10 cellular contexts compared by ENCODE assay signal in the genomic region with DNA sequence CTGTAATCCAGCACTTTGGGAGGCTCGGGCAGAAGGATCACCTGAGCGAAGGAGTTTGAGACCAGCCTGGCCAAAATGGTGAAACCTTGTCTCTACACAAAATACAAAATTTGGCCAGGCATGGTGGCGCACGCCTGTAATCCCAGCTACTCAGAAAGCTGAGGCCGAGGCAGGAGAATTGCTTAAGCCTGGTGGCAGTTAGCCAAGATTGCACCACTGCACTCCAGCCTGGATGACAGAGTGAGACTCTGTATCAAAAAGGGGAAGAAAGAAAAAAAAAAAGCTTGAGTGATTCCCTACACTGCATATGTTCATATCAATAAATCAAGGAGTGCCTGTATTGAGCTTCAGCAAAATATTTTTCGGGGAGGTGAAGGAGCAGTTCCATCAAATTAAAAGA. TPM values are rescaled to one million over a fixed set of nuclear protein-coding genes. Genes with fewer than 3 reads are reported as not detected.
DNase-seq lines count a peak whose midpoint lies in the region; ATAC-seq, FAIRE-seq and TF ChIP-seq lines count a peak whose summit lies in the region.
"Had no signal": no experiment of that assay in that cellular context is flagged by ENCODE, and none has a peak within 500 bp of the region (broad histone marks: within the 10 kb centered on the region; RNA-seq: fewer than 3 reads in every experiment).

No MANE protein-coding gene starts in this region.

- H3K9me3 ChIP-seq in A549 (no peaks in the 10 kb centered on the region), liver (ENCODE audit: control insufficient read depth in 4 of 4, low read length in 3 of 4) (no peaks in the 10 kb centered on the region)

- H3K4me3 ChIP-seq in A549 (no peak overlapping the region), choroid plexus epithelial cell (ENCODE audit: low read depth, low read length) (no peak overlapping the region), liver (ENCODE audit: low read depth in 1 of 3, low read length in 3 of 3) (no peak overlapping the region)

- peak in 1 of 2 experiments; percentile 40; a peak in 2 of 6 replicates for ATAC-seq in A549
- ATAC-seq in GM19455 (IDR thresholded peaks at IDR 0.05; ENCODE audit: unreplicated experiment) = no peak
- no peak for ATAC-seq in GM21367 (IDR thresholded peaks at IDR 0.05; ENCODE audit: unreplicated experiment)

- TF ChIP-seq POLR2A in A549 (IDR thresholded peaks at IDR 0.05; ENCODE audit: low read length) = no peak

- 69% methylated on average over 6 of the region's 6 CpGs for WGBS in A549 (ENCODE audit: missing lambda C conversion rate)
- 46% methylated on average over 6 of the region's 6 CpGs for WGBS in liver

- CTCF ChIA-PET in A549 (lab: Yijun Ruan, JAX) = interaction anchor here (0.9 to 1.4 kb wide), 6 partner anchors 11 to 158 kb away, joined by 3 to 10 read pairs (median 3); no protein-coding TSS in a partner anchor

- POLR2A ChIA-PET in A549 (lab: Yijun Ruan, JAX) = interaction anchor here (1.0 to 1.6 kb wide), 2 partner anchors 11 to 108 kb away, joined by 4 to 6 read pairs; a partner anchor contains a TSS

- TF ChIP-seq CTCF in A549 (IDR thresholded peaks at IDR 0.05) (no peak), choroid plexus epithelial cell (conservative IDR thresholded peaks at IDR 0.05; ENCODE audit: low read depth, low read length) (no peak), liver (IDR thresholded peaks at IDR 0.05; ENCODE audit: low read depth, low read length, missing input control) (no peak)

- DNase-seq in A549 (ENCODE audit: low read depth in 1 of 2, low spot score in 1 of 2) (peak in 1 of 2 experiments; percentile 31), MV-4-11 (lab: John Stamatoyannopoulos, UW) (peak; percentile 96), choroid plexus epithelial cell (ENCODE audit: low read depth) (peak; percentile 82), NCI-H345 treated with DMSO at 0.1 percent for 48 hours (lab: John Stamatoyannopoulos, UW; ENCODE audit: unreplicated experiment) (no peak)
- no peak for DNase-seq in activated CD4-positive, alpha-beta T cell treated with anti-CD3 and anti-CD28 coated beads for 48 hours
- DNase-seq: effector CD4-positive, alpha-beta T cell had no signal

- H3K4me2 ChIP-seq in A549 = no peak overlapping the region

- no peak for FAIRE-seq in A549 (lab: Jason Lieb, UNC)
- FAIRE-seq: islet of Langerhans had no signal

- TF ChIP-seq RAD21 in A549 (conservative IDR thresholded peaks at IDR 0.05 in 1 of 2, IDR thresholded peaks at IDR 0.05 in 1 of 2) (no peak), liver (IDR thresholded peaks at IDR 0.05) (peak; percentile 21 to 42)

- TF ChIP-seq EP300 in A549 (IDR thresholded peaks at IDR 0.05) = no peak

- no peaks in the 10 kb centered on the region for H3K36me3 ChIP-seq in liver (ENCODE audit: control insufficient read depth in 4 of 4, insufficient read depth in 3 of 4, low read depth in 1 of 4, low read length in 3 of 4)

- H3K27ac ChIP-seq in A549 (no peak overlapping the region), liver (ENCODE audit: low read depth in 1 of 2, low read length in 2 of 2) (no peak overlapping the region)

- no peak overlapping the region for H3K9ac ChIP-seq in liver (ENCODE audit: low read depth in 1 of 2, low read length in 2 of 2)

- H3K4me1 ChIP-seq in A549 = 0 out of 3 replicates have a peak, but pooled peaks cover 2% of the 10 kb centered on the region
- H3K4me1 ChIP-seq in liver (ENCODE audit: control insufficient read depth in 4 of 4, insufficient read depth in 4 of 4, low read length in 3 of 4) = no peaks in the 10 kb centered on the region

- no peaks in the 10 kb centered on the region for H3K27me3 ChIP-seq in liver (ENCODE audit: control insufficient read depth in 4 of 4, insufficient read depth in 4 of 4, low read length in 3 of 4)

TF ChIP-seq in A549, 52 proteins besides CTCF, POLR2A, EP300 and RAD21:
- TF ChIP-seq, protein P1, sequence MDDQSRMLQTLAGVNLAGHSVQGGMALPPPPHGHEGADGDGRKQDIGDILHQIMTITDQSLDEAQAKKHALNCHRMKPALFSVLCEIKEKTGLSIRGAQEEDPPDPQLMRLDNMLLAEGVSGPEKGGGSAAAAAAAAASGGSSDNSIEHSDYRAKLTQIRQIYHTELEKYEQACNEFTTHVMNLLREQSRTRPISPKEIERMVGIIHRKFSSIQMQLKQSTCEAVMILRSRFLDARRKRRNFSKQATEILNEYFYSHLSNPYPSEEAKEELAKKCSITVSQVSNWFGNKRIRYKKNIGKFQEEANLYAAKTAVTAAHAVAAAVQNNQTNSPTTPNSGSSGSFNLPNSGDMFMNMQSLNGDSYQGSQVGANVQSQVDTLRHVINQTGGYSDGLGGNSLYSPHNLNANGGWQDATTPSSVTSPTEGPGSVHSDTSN (IDR thresholded peaks at IDR 0.05) = no peak
- TF ChIP-seq ZFP36 (IDR thresholded peaks at IDR 0.05; ENCODE audit: borderline replicate concordance, partially characterized antibody) (no peak), CHD4 (IDR thresholded peaks at IDR 0.05; ENCODE audit: borderline replicate concordance) (no peak), MAZ (IDR thresholded peaks at IDR 0.05; ENCODE audit: borderline replicate concordance, low read depth, low read length) (no peak), FOSL2 (IDR thresholded peaks at IDR 0.05) (no peak), FOSL2 (CRISPR knock-in tag; IDR thresholded peaks at IDR 0.05) (peak; percentile 29; the same call in 1 of the 2 replicates), CEBPB (IDR thresholded peaks at IDR 0.05) (peak; percentile 53 to 65; a peak in 3 of 4 replicates)
- TF ChIP-seq, protein P2, sequence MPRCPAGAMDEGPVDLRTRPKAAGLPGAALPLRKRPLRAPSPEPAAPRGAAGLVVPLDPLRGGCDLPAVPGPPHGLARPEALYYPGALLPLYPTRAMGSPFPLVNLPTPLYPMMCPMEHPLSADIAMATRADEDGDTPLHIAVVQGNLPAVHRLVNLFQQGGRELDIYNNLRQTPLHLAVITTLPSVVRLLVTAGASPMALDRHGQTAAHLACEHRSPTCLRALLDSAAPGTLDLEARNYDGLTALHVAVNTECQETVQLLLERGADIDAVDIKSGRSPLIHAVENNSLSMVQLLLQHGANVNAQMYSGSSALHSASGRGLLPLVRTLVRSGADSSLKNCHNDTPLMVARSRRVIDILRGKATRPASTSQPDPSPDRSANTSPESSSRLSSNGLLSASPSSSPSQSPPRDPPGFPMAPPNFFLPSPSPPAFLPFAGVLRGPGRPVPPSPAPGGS (IDR thresholded peaks at IDR 0.05) = no peak
TF ChIP-seq in A549: peak in this region for 2.

TF ChIP-seq in liver, 16 proteins besides CTCF, POLR2A, EP300 and RAD21:
- peak; percentile 20 for TF ChIP-seq YY1 (IDR thresholded peaks at IDR 0.05)
- TF ChIP-seq HNF4A (conservative IDR thresholded peaks at IDR 0.05) = peak; percentile 23 to 33
- TF ChIP-seq, protein P3, sequence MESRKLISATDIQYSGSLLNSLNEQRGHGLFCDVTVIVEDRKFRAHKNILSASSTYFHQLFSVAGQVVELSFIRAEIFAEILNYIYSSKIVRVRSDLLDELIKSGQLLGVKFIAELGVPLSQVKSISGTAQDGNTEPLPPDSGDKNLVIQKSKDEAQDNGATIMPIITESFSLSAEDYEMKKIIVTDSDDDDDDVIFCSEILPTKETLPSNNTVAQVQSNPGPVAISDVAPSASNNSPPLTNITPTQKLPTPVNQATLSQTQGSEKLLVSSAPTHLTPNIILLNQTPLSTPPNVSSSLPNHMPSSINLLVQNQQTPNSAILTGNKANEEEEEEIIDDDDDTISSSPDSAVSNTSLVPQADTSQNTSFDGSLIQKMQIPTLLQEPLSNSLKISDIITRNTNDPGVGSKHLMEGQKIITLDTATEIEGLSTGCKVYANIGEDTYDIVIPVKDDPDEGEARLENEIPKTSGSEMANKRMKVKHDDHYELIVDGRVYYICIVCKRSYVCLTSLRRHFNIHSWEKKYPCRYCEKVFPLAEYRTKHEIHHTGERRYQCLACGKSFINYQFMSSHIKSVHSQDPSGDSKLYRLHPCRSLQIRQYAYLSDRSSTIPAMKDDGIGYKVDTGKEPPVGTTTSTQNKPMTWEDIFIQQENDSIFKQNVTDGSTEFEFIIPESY (IDR thresholded peaks at IDR 0.05) = no peak
- peak in 1 of 2 donors; percentile 43 for TF ChIP-seq RXRA (IDR thresholded peaks at IDR 0.05)
- TF ChIP-seq HNF4G (IDR thresholded peaks at IDR 0.05) = no peak
- TF ChIP-seq SP1 (IDR thresholded peaks at IDR 0.05) = peak; percentile 23
- TF ChIP-seq, protein P4, sequence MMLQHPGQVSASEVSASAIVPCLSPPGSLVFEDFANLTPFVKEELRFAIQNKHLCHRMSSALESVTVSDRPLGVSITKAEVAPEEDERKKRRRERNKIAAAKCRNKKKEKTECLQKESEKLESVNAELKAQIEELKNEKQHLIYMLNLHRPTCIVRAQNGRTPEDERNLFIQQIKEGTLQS (IDR thresholded peaks at IDR 0.05) = no peak
- no peak for TF ChIP-seq TAF1 (conservative IDR thresholded peaks at IDR 0.05)
TF ChIP-seq in liver: peak in this region for 4.

RNA-seq across cellular contexts. Expression of a gene that starts 45.8 kb away (rescaled TPM):
- 2.4 and 3.0 TPM in 2 replicates for polyA plus RNA-seq in A549 (2011; rRNA removed)
- 3.4 and 5.3 TPM in 2 replicates for polyA plus RNA-seq in A549 (2012; cell fraction: cytosol; rRNA removed)
- polyA plus RNA-seq in A549 (2012; cell fraction: nucleus; rRNA removed) = 6.8 and 6.9 TPM in 2 replicates
- 5.7 to 7.0 TPM (median 6.5 TPM) in 3 replicates for polyA plus RNA-seq in A549 (2017; fragmentation: RNase III; extraction: RNeasy Plus Mini Kit Qiagen cat#74134 plus additional on column Dnase treatment)
- 4.2 and 4.6 TPM in 2 replicates for polyA minus RNA-seq in A549 (2011; rRNA and poly(A)+ RNA removed)
- total RNA-seq in liver = under 1 TPM in 1 of 2 donors, not detected in 1; 0.08 TPM
- under 1 TPM in 1 of 2 donors, not detected in 1; 0.16 TPM for polyA plus RNA-seq in liver

Comparison
In these comparisons a context has a peak if more than half of its experiments do, and no peak if none do; other contexts are left out.
1. DNase-seq: peak in MV-4-11 (single experiment) and choroid plexus epithelial cell (single experiment); none in activated CD4-positive, alpha-beta T cell treated with anti-CD3 and anti-CD28 coated beads for 48 hours (single experiment) and NCI-H345 treated with DMSO at 0.1 percent for 48 hours (single experiment).